ENCODE assay signal across 11 cellular contexts in genomic region chr17:71283486-71283885, GRCh38.
"Had no signal": no experiment of that assay in that cellular context is flagged by ENCODE, and none has a peak within 500 bp of the region (broad histone marks: within the 10 kb centered on the region; RNA-seq: fewer than 3 reads in every experiment).

No MANE protein-coding gene starts in this region.

- ATAC-seq: GM23338, HCT116 had no signal

- DNase-seq: GM23248, GOT3, H7, H9, HCEC 1CT, HFFc6 had no signal

- H3K27ac ChIP-seq: GM23248 had no signal

- H3K9me3 ChIP-seq: HAP-1 had no signal

- H3K4me1 ChIP-seq: HAP-1 had no signal

- H3K27ac Mint-ChIP-seq: GM23338, H9, HFFc6 had no signal

- H3K4me3 ChIP-seq: GM23248, GM23338, HAP-1 had no signal

- H3K9me3 Mint-ChIP-seq: GM23338, HFFc6 had no signal

- H3K4me2 ChIP-seq: GM23338 had no signal

- H3K4me3 Mint-ChIP-seq: GM23338, H9, HFFc6 had no signal

- H2AFZ ChIP-seq: GM23248, GM23338 had no signal

- FAIRE-seq: H1, H54 had no signal

- H3K36me3 ChIP-seq: HAP-1 had no signal
